13 cellular contexts compared by ENCODE assay signal in genomic region chr22:25366408-25366807, GRCh38.
"Had no signal": no experiment of that assay in that cellular context is flagged by ENCODE, and none has a peak within 500 bp of the region (broad histone marks: within the 10 kb centered on the region; RNA-seq: fewer than 3 reads in every experiment).

No MANE protein-coding gene starts in this region.

- H3K36me3 Mint-ChIP-seq: activated CD4-positive, alpha-beta memory T cell treated with anti-CD3 and anti-CD28 coated beads for 36 hours; activated CD8-positive, alpha-beta memory T cell treated with anti-CD3 and anti-CD28 coated beads, Interleukin-2, amount 10 ng/mL, durations not matched to agents 7 days and 5 days; type B pancreatic cell had no signal

- ATAC-seq: activated CD8-positive, alpha-beta memory T cell treated with anti-CD3 and anti-CD28 coated beads, Interleukin-2, amount 10 ng/mL, durations not matched to agents 7 days and 5 days; stimulated activated naive CD8-positive, alpha-beta T cell treated with anti-CD3 and anti-CD28 coated beads, Interleukin-15, amount 100 ng/mL, for 72 hours had no signal

- H3K27me3 Mint-ChIP-seq: activated CD4-positive, alpha-beta memory T cell treated with anti-CD3 and anti-CD28 coated beads for 36 hours; activated CD8-positive, alpha-beta memory T cell treated with anti-CD3 and anti-CD28 coated beads, Interleukin-2, amount 10 ng/mL, durations not matched to agents 7 days and 5 days; stimulated activated naive CD8-positive, alpha-beta T cell treated with anti-CD3 and anti-CD28 coated beads, Interleukin-15, amount 100 ng/mL, for 72 hours; type B pancreatic cell had no signal

- DNase-seq: activated CD4-positive, alpha-beta memory T cell treated with anti-CD3 and anti-CD28 coated beads for 36 hours; activated CD8-positive, alpha-beta memory T cell treated with anti-CD3 and anti-CD28 coated beads, Interleukin-2, amount 10 ng/mL, durations not matched to agents 7 days and 5 days; activated effector memory CD4-positive, alpha-beta T cell treated with Interleukin-2 at 50 U/mL for 16 hours; activated naive CD4-positive, alpha-beta T cell treated with anti-CD3 and anti-CD28 coated beads, Interleukin-2, amount 50 U/mL, for 16 hours; activated T-cell treated with anti-CD3 and anti-CD28 coated beads, Interleukin-2, amount 50 U/mL, for 1 hour; hypothalamus; ovary; stimulated activated CD4-positive, alpha-beta T cell treated with anti-CD3 and anti-CD28 coated beads, Interleukin-1b, Interleukin-23, amount 100 ng/mL, for 48 hours; stimulated activated naive CD8-positive, alpha-beta T cell treated with anti-CD3 and anti-CD28 coated beads, Interleukin-15, amount 100 ng/mL, for 72 hours; SW 1271 had no signal

- H3K4me3 ChIP-seq: esophagus muscularis mucosa, ovary had no signal

- H3K9me3 Mint-ChIP-seq: activated CD4-positive, alpha-beta memory T cell treated with anti-CD3 and anti-CD28 coated beads for 36 hours; stimulated activated naive CD8-positive, alpha-beta T cell treated with anti-CD3 and anti-CD28 coated beads, Interleukin-15, amount 100 ng/mL, for 72 hours; T-helper 2 cell treated with Interferon-gamma antibody and Interleukin-4, amounts not matched to agents 5 μg/mL and 100 μg/mL, for 36 hours; type B pancreatic cell had no signal

- H3K27me3 ChIP-seq: esophagus muscularis mucosa, ovary had no signal

- H3K27ac ChIP-seq: esophagus muscularis mucosa, ovary had no signal

- H3K9me3 ChIP-seq: esophagus muscularis mucosa, ovary had no signal

- H3K27ac Mint-ChIP-seq: activated CD4-positive, alpha-beta memory T cell treated with anti-CD3 and anti-CD28 coated beads for 36 hours; activated CD8-positive, alpha-beta memory T cell treated with anti-CD3 and anti-CD28 coated beads, Interleukin-2, amount 10 ng/mL, durations not matched to agents 7 days and 5 days; T-helper 2 cell treated with Interferon-gamma antibody and Interleukin-4, amounts not matched to agents 5 μg/mL and 100 μg/mL, for 36 hours had no signal

- H3K4me3 Mint-ChIP-seq: activated CD4-positive, alpha-beta memory T cell treated with anti-CD3 and anti-CD28 coated beads for 36 hours; activated CD8-positive, alpha-beta memory T cell treated with anti-CD3 and anti-CD28 coated beads, Interleukin-2, amount 10 ng/mL, durations not matched to agents 7 days and 5 days; stimulated activated naive CD8-positive, alpha-beta T cell treated with anti-CD3 and anti-CD28 coated beads, Interleukin-15, amount 100 ng/mL, for 72 hours; T-helper 2 cell treated with Interferon-gamma antibody and Interleukin-4, amounts not matched to agents 5 μg/mL and 100 μg/mL, for 36 hours; type B pancreatic cell had no signal

- H3K36me3 ChIP-seq: ovary had no signal
